3 cellular contexts compared by ENCODE assay signal in genomic region chr9:136517950-136518349, GRCh38.
A peak's percentile ranks its signal among the peaks of the same experiment; 100 is the strongest.
TF ChIP-seq lines count a peak whose summit lies in the region.

No MANE protein-coding gene starts in this region.

TF ChIP-seq in HEK293, 187 proteins besides CTCF, POLR2A, EP300 and RAD21:
- TF ChIP-seq ZNF561 (tag by site-specific recombination; IDR thresholded peaks at IDR 0.05; ENCODE audit: borderline replicate concordance) (no peak), ZNF600 (tag by site-specific recombination; IDR thresholded peaks at IDR 0.05) (no peak), ZNF768 (tag by site-specific recombination; IDR thresholded peaks at IDR 0.05) (no peak), HIC1 (tag by site-specific recombination; IDR thresholded peaks at IDR 0.05) (peak; percentile 72; the same call in 1 of the 2 replicates)

TF ChIP-seq in IMR-90, 13 proteins besides CTCF, POLR2A, EP300 and RAD21:
- TF ChIP-seq RFX5 (IDR thresholded peaks at IDR 0.05; ENCODE audit: low read depth, low read length) (no peak), BHLHE40 (IDR thresholded peaks at IDR 0.05; ENCODE audit: low read depth, low read length) (no peak), CEBPB (IDR thresholded peaks at IDR 0.05; ENCODE audit: low read depth, low read length) (no peak), NFE2L2 (IDR thresholded peaks at IDR 0.05; ENCODE audit: low read depth, low read length) (no peak), RCOR1 (IDR thresholded peaks at IDR 0.05; ENCODE audit: insufficient replicate concordance, low read length) (no peak), FOS (IDR thresholded peaks at IDR 0.05; ENCODE audit: low read depth, low read length) (no peak), MXI1 (IDR thresholded peaks at IDR 0.05; ENCODE audit: borderline replicate concordance, low read depth, low read length) (no peak), MAFK (IDR thresholded peaks at IDR 0.05; ENCODE audit: low read depth, low read length) (no peak), ELK1 (IDR thresholded peaks at IDR 0.05; ENCODE audit: borderline replicate concordance, low read depth, low read length) (no peak), CHD1 (IDR thresholded peaks at IDR 0.05; ENCODE audit: low read depth, low read length) (no peak), SMC3 (IDR thresholded peaks at IDR 0.05; ENCODE audit: low read depth, low read length) (no peak), USF2 (IDR thresholded peaks at IDR 0.05; ENCODE audit: low read depth, low read length) (no peak), MAZ (IDR thresholded peaks at IDR 0.05; ENCODE audit: borderline replicate concordance, low read depth, low read length) (no peak)

TF ChIP-seq in endothelial cell of umbilical vein, 7 proteins besides CTCF, POLR2A, EP300 and RAD21:
- TF ChIP-seq GATA2 (IDR thresholded peaks at IDR 0.05; ENCODE audit: insufficient read depth, insufficient read length, low read depth, low read length): no peak
